In the genomic region with DNA sequence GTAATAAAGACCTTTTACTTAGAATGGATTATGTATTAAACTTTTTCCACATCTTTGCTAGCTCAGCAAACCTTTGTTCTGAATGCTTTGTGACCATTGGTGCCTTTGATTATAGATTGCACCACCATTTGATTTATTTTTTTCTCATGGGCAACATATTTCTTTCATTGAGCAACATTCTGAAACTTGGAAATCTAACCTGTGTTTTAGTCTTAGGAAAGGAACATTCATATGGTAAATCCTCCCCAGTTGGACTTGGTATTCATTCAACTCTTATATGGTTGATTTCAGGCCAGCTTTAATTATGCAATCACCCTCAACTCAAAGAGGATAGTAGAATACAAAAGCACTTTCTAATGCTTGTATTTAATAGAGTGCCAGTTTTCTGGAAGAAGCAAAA, we compare ENCODE assay signal across 24 cellular contexts.
DNase-seq lines count a peak whose midpoint lies in the region; ATAC-seq, FAIRE-seq and TF ChIP-seq lines count a peak whose summit lies in the region.
"Had no signal": no experiment of that assay in that cellular context is flagged by ENCODE, and none has a peak within 500 bp of the region (broad histone marks: within the 10 kb centered on the region; RNA-seq: fewer than 3 reads in every experiment).

No MANE protein-coding gene starts in this region.

- H3K4me1 ChIP-seq in GM23248 (ENCODE audit: insufficient read depth) (peaks cover 59% of the 10 kb centered on the region), K562 (replicated peaks in 1 of 2; ENCODE audit: control insufficient read depth in 2 of 2, insufficient read depth in 2 of 2, low read length in 2 of 2) (peaks cover 0 to 2% of the 10 kb centered on the region in 2 experiments; a peak in 2 of 5 replicates)
- H3K4me1 ChIP-seq in naive thymus-derived CD4-positive, alpha-beta T cell (ENCODE audit: control insufficient read depth in 2 of 2, insufficient read depth in 2 of 2, low read length in 2 of 2) = no peaks in the 10 kb centered on the region
- H3K4me1 ChIP-seq: esophagus muscularis mucosa, pancreas had no signal

- TF ChIP-seq CTCF in K562 (IDR thresholded peaks at IDR 0.05 in 2 of 3, conservative IDR thresholded peaks at IDR 0.05 in 1 of 3; ENCODE audit: insufficient read depth in 2 of 3, low read depth in 1 of 3, low read length in 3 of 3) = no peak
- TF ChIP-seq CTCF in fibroblast of pulmonary artery (IDR thresholded peaks at IDR 0.05; ENCODE audit: low read length, missing control alignments) = no peak

- no peaks in the 10 kb centered on the region for H3K27me3 Mint-ChIP-seq in activated T-cell treated with anti-CD3 and anti-CD28 coated beads, Interleukin-2, amount 50 U/mL, for 24 hours
- H3K27me3 Mint-ChIP-seq in activated T-cell treated with anti-CD3 and anti-CD28 coated beads, Interleukin-2, amount 50 U/mL, for 72 hours (ENCODE audit: low read depth) = no peaks in the 10 kb centered on the region
- H3K27me3 Mint-ChIP-seq in naive thymus-derived CD4-positive, alpha-beta T cell = no peaks in the 10 kb centered on the region
- H3K27me3 Mint-ChIP-seq: activated T-helper 17 cell treated with anti-CD3 and anti-CD28 coated beads, Interleukin-2, amount 50 U/mL, for 72 hours; naive thymus-derived CD8-positive, alpha-beta T cell had no signal

- no TSS peak for BruUV-seq in K562 (replicated peaks; lab: Mats Ljungman, UMichigan)

- H3K27me3 ChIP-seq in GM23248 (replicated peaks; ENCODE audit: insufficient read depth) = no peaks in the 10 kb centered on the region
- H3K27me3 ChIP-seq in K562 (ENCODE audit: control insufficient read depth in 2 of 2, insufficient read depth in 2 of 2, low read length in 2 of 2) = no peaks in the 10 kb centered on the region
- H3K27me3 ChIP-seq in naive thymus-derived CD4-positive, alpha-beta T cell (ENCODE audit: control insufficient read depth in 2 of 2, insufficient read depth in 2 of 2, low read length in 2 of 2) = no peaks in the 10 kb centered on the region
- H3K27me3 ChIP-seq: esophagus muscularis mucosa, pancreas, stomach, tibial nerve had no signal

- no peaks in the 10 kb centered on the region for H3K36me3 ChIP-seq in GM23248 (ENCODE audit: low read depth)
- no peaks in the 10 kb centered on the region for H3K36me3 ChIP-seq in K562 (ENCODE audit: control insufficient read depth, insufficient read depth, low read length)
- no peaks in the 10 kb centered on the region for H3K36me3 ChIP-seq in naive thymus-derived CD4-positive, alpha-beta T cell (ENCODE audit: control insufficient read depth in 2 of 3, insufficient read depth in 3 of 3, low read length in 3 of 3)
- H3K36me3 ChIP-seq: esophagus muscularis mucosa, pancreas, stomach, tibial nerve, WERI-Rb-1 had no signal

- TF ChIP-seq RAD21 in K562 (CRISPR knock-in tag; conservative IDR thresholded peaks at IDR 0.05 in 1 of 2, IDR thresholded peaks at IDR 0.05 in 1 of 2) = no peak

- no peaks in the 10 kb centered on the region for H3K9me3 Mint-ChIP-seq in activated T-cell treated with anti-CD3 and anti-CD28 coated beads, Interleukin-2, amount 50 U/mL, for 24 hours
- H3K9me3 Mint-ChIP-seq in activated T-cell treated with anti-CD3 and anti-CD28 coated beads, Interleukin-2, amount 50 U/mL, for 72 hours = no peaks in the 10 kb centered on the region
- H3K9me3 Mint-ChIP-seq in naive thymus-derived CD4-positive, alpha-beta T cell = no peaks in the 10 kb centered on the region
- H3K9me3 Mint-ChIP-seq: activated naive CD4-positive, alpha-beta T cell treated with anti-CD3 and anti-CD28 coated beads, Interleukin-2, amount 50 U/mL, for 72 hours; activated T-helper 17 cell treated with anti-CD3 and anti-CD28 coated beads, Interleukin-2, amount 50 U/mL, for 72 hours; naive thymus-derived CD8-positive, alpha-beta T cell had no signal

- no peaks in the 10 kb centered on the region for H3K9me1 ChIP-seq in K562 (ENCODE audit: control insufficient read depth, insufficient read depth, low read length)

- CTCF ChIA-PET in K562 (lab: Yijun Ruan, JAX; ENCODE audit: low intra/inter-chr PET ratio) = no interaction called here
- CTCF ChIA-PET in naive thymus-derived CD4-positive, alpha-beta T cell (lab: Charles Lee) = no interaction called here

- H3K4me2 ChIP-seq in GM23248 (ENCODE audit: unreplicated experiment) (peak overlapping the region; percentile 43), K562 (ENCODE audit: insufficient read depth, low read length) (no peak overlapping the region)

- no peak for TF ChIP-seq EP300 in K562 (IDR thresholded peaks at IDR 0.05; ENCODE audit: low read length)

- H3K4me1 Mint-ChIP-seq in activated T-cell treated with anti-CD3 and anti-CD28 coated beads, Interleukin-2, amount 50 U/mL, for 24 hours (ENCODE audit: low read depth) = no peaks in the 10 kb centered on the region
- H3K4me1 Mint-ChIP-seq in activated T-cell treated with anti-CD3 and anti-CD28 coated beads, Interleukin-2, amount 50 U/mL, for 72 hours (ENCODE audit: low read depth) = no peaks in the 10 kb centered on the region
- peaks cover 0 to under 1% (median 0%) of the 10 kb centered on the region in 7 donors for H3K4me1 Mint-ChIP-seq in naive thymus-derived CD4-positive, alpha-beta T cell
- H3K4me1 Mint-ChIP-seq: activated T-helper 17 cell treated with anti-CD3 and anti-CD28 coated beads, Interleukin-2, amount 50 U/mL, for 72 hours had no signal

- no peaks in the 10 kb centered on the region for H3K9me2 ChIP-seq in GM23248 (ENCODE audit: insufficient read depth)

- ATAC-seq in K562 (no peak), sciatic nerve (peak; percentile 58)
- ATAC-seq in activated T-cell treated with anti-CD3 and anti-CD28 coated beads, Interleukin-2, amount 50 U/mL, for 72 hours (replicated peaks in 1 of 2) = no peak
- ATAC-seq in naive thymus-derived CD4-positive, alpha-beta T cell = no peak
- ATAC-seq: activated naive CD4-positive, alpha-beta T cell treated with anti-CD3 and anti-CD28 coated beads, Interleukin-2, amount 50 U/mL, for 72 hours; activated T-helper 17 cell treated with anti-CD3 and anti-CD28 coated beads, Interleukin-2, amount 50 U/mL, for 72 hours; left colon; naive thymus-derived CD8-positive, alpha-beta T cell; pancreas; right cardiac atrium had no signal

- in situ Hi-C loops in GM23248 (cut with MboI) = no loop called here
- in situ Hi-C loops in K562 (cut with MboI) = no loop called here

- peak overlapping the region; percentile 54 for H3K27ac ChIP-seq in GM23248
- no peak overlapping the region for H3K27ac ChIP-seq in K562 (ENCODE audit: extremely low read depth, low read depth, low read length)
- no peak overlapping the region for H3K27ac ChIP-seq in naive thymus-derived CD4-positive, alpha-beta T cell (ENCODE audit: low read depth, low read length)
- H3K27ac ChIP-seq: esophagus muscularis mucosa, pancreas, stomach, tibial nerve, WERI-Rb-1 had no signal

- H3K4me3 ChIP-seq in GM23248 (no peak overlapping the region), K562 (no peak overlapping the region), fibroblast of pulmonary artery (replicated peaks; ENCODE audit: low read depth, low read length) (no peak overlapping the region)
- H3K4me3 ChIP-seq in naive thymus-derived CD4-positive, alpha-beta T cell (ENCODE audit: low read length) = no peak overlapping the region
- H3K4me3 ChIP-seq: esophagus muscularis mucosa, pancreas, stomach, tibial nerve had no signal

- no peaks in the 10 kb centered on the region for H3K36me3 Mint-ChIP-seq in activated T-cell treated with anti-CD3 and anti-CD28 coated beads, Interleukin-2, amount 50 U/mL, for 24 hours (ENCODE audit: low read depth)
- no peaks in the 10 kb centered on the region for H3K36me3 Mint-ChIP-seq in activated T-cell treated with anti-CD3 and anti-CD28 coated beads, Interleukin-2, amount 50 U/mL, for 72 hours (ENCODE audit: insufficient read depth in 2 of 2)
- no peaks in the 10 kb centered on the region for H3K36me3 Mint-ChIP-seq in naive thymus-derived CD4-positive, alpha-beta T cell
- H3K36me3 Mint-ChIP-seq: activated naive CD4-positive, alpha-beta T cell treated with anti-CD3 and anti-CD28 coated beads, Interleukin-2, amount 50 U/mL, for 72 hours; naive thymus-derived CD8-positive, alpha-beta T cell had no signal

- no peaks in the 10 kb centered on the region for H3K9me3 ChIP-seq in GM23248 (ENCODE audit: low read depth)
- no peaks in the 10 kb centered on the region for H3K9me3 ChIP-seq in K562 (replicated peaks; ENCODE audit: control insufficient read depth, insufficient read depth, low read depth, low read length)
- no peaks in the 10 kb centered on the region for H3K9me3 ChIP-seq in naive thymus-derived CD4-positive, alpha-beta T cell (ENCODE audit: control insufficient read depth in 2 of 3, low read length in 3 of 3)
- H3K9me3 ChIP-seq: esophagus muscularis mucosa, pancreas, stomach, tibial nerve had no signal

- H2AFZ ChIP-seq in GM23248 = no peak overlapping the region
- no peak overlapping the region for H2AFZ ChIP-seq in K562 (ENCODE audit: low read depth, low read length)

- no peak overlapping the region for H3K4me3 Mint-ChIP-seq in activated T-cell treated with anti-CD3 and anti-CD28 coated beads, Interleukin-2, amount 50 U/mL, for 24 hours
- no peak overlapping the region for H3K4me3 Mint-ChIP-seq in activated T-cell treated with anti-CD3 and anti-CD28 coated beads, Interleukin-2, amount 50 U/mL, for 72 hours
- no peak overlapping the region for H3K4me3 Mint-ChIP-seq in naive thymus-derived CD4-positive, alpha-beta T cell
- H3K4me3 Mint-ChIP-seq: activated T-helper 17 cell treated with anti-CD3 and anti-CD28 coated beads, Interleukin-2, amount 50 U/mL, for 72 hours; naive thymus-derived CD8-positive, alpha-beta T cell had no signal

- DNase-seq in GM23248 (peak; percentile 32), K562 (ENCODE audit: extremely low read depth in 1 of 4, low spot score in 3 of 4) (no peak), fibroblast of pulmonary artery (ENCODE audit: low read depth) (peak; percentile 88), sciatic nerve (ENCODE audit: low spot score) (no peak), OCI-M2 (lab: John Stamatoyannopoulos, UW; ENCODE audit: unreplicated experiment) (no peak)
- DNase-seq in activated T-cell treated with anti-CD3 and anti-CD28 coated beads, Interleukin-2, amount 50 U/mL, for 24 hours = no peak
- DNase-seq in activated T-cell treated with anti-CD3 and anti-CD28 coated beads, Interleukin-2, amount 50 U/mL, for 72 hours = no peak
- no peak for DNase-seq in naive thymus-derived CD4-positive, alpha-beta T cell
- DNase-seq: activated CD4-positive, alpha-beta T cell treated with anti-CD3 and anti-CD28 coated beads, Interleukin-2, amount 50 U/mL, for 1 hour; effector CD4-positive, alpha-beta T cell; left colon; naive thymus-derived CD8-positive, alpha-beta T cell; NCI-H1105; NCI-H2081 treated with DMSO at 0.1 percent for 48 hours; NCI-H82; pancreas; right cardiac atrium; stomach; WERI-Rb-1 had no signal

- POLR2A ChIA-PET in K562 (lab: Yijun Ruan, JAX) = interaction anchor here (0.7 kb wide), 1 partner anchor 193 kb away, joined by 3 read pairs; no protein-coding TSS in a partner anchor
- POLR2A ChIA-PET in naive thymus-derived CD4-positive, alpha-beta T cell (lab: Charles Lee) = no interaction called here

- no peak overlapping the region for H3K27ac Mint-ChIP-seq in activated T-cell treated with anti-CD3 and anti-CD28 coated beads, Interleukin-2, amount 50 U/mL, for 24 hours
- H3K27ac Mint-ChIP-seq in activated T-cell treated with anti-CD3 and anti-CD28 coated beads, Interleukin-2, amount 50 U/mL, for 72 hours = no peak overlapping the region
- H3K27ac Mint-ChIP-seq in naive thymus-derived CD4-positive, alpha-beta T cell = no peak overlapping the region
- H3K27ac Mint-ChIP-seq: activated naive CD4-positive, alpha-beta T cell treated with anti-CD3 and anti-CD28 coated beads, Interleukin-2, amount 50 U/mL, for 72 hours; activated T-helper 17 cell treated with anti-CD3 and anti-CD28 coated beads, Interleukin-2, amount 50 U/mL, for 72 hours; naive thymus-derived CD8-positive, alpha-beta T cell had no signal

- H3K9ac ChIP-seq in GM23248 (no peak overlapping the region), K562 (ENCODE audit: insufficient read depth in 1 of 2, low read depth in 2 of 2, low read length in 2 of 2) (no peak overlapping the region)

- no peak for FAIRE-seq in K562 (lab: Jason Lieb, UNC)
- FAIRE-seq: astrocyte, pancreas had no signal

- H3F3A ChIP-seq in GM23248 (ENCODE audit: insufficient read depth) = peaks cover 53% of the 10 kb centered on the region

- no peak for TF ChIP-seq POLR2A in K562 (conservative IDR thresholded peaks at IDR 0.05)

- H4K20me1 ChIP-seq in GM23248 (ENCODE audit: insufficient read depth) (no peaks in the 10 kb centered on the region), K562 (replicated peaks; ENCODE audit: control insufficient read depth, insufficient read depth, low read length) (no peaks in the 10 kb centered on the region)

- H3K79me2 ChIP-seq in GM23248 (ENCODE audit: insufficient read depth) (no peaks in the 10 kb centered on the region), K562 (ENCODE audit: control insufficient read depth, insufficient read depth, low read length) (no peaks in the 10 kb centered on the region)

- intact Hi-C loops in K562 (cut with micrococcal nuclease) = no loop called here
- intact Hi-C loops in sciatic nerve (cut with DNase I) = no loop called here
- intact Hi-C loops in naive thymus-derived CD4-positive, alpha-beta T cell (cut with micrococcal nuclease) = no loop called here

Comparison
In these comparisons a context has a peak if more than half of its experiments do, and no peak if none do; other contexts are left out.
1. DNase-seq: peak in GM23248 (single experiment) and fibroblast of pulmonary artery (single experiment); none in K562 (0 of 4), sciatic nerve (single experiment), activated T-cell treated with anti-CD3 and anti-CD28 coated beads, Interleukin-2, amount 50 U/mL, for 24 hours (single experiment), activated T-cell treated with anti-CD3 and anti-CD28 coated beads, Interleukin-2, amount 50 U/mL, for 72 hours (0 of 2), OCI-M2 (single experiment) and naive thymus-derived CD4-positive, alpha-beta T cell (0 of 9).